In the genomic region with DNA sequence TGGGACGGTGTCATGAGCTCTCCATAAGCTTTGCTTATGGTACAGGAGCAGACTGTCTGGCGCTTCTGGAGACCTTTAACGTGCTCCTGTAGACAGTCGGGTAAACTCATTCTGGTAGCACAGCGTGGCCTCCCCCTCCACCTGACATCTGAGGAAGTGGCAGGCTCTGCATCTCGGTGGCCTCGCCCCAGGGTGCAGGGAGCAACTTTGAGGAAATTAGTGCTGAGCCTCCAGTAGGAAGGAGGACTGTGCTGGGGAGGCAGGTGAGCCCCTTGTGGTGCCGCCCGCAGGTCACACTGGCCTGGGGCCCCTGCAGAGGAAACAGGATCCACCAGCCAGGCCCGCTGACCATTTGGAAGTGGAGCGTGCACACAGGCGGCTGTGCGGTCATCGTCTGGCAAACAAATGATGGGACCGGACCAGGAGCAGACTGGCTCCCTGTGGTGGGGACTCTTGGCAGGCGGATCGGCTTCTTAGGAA, we compare ENCODE assay signal across 9 cellular contexts. TPM values are rescaled to one million over a fixed set of nuclear protein-coding genes. Genes with fewer than 3 reads are reported as not detected.
DNase-seq lines count a peak whose midpoint lies in the region; ATAC-seq and TF ChIP-seq lines count a peak whose summit lies in the region.
"Had no signal": no experiment of that assay in that cellular context is flagged by ENCODE, and none has a peak within 500 bp of the region (broad histone marks: within the 10 kb centered on the region; RNA-seq: fewer than 3 reads in every experiment).

No MANE protein-coding gene starts in this region.

- intact Hi-C loops in Right ventricle myocardium superior (cut with DNase I) = loop anchor here (5.0 kb wide), 1 partner anchor 57 kb away; a partner anchor contains a TSS
- intact Hi-C loops in Right ventricle myocardium inferior (cut with DNase I) = no loop called here
- intact Hi-C loops in vagina (cut with DNase I) = no loop called here

- peaks cover 22% of the 10 kb centered on the region for H3K36me3 Mint-ChIP-seq in activated naive CD8-positive, alpha-beta T cell treated with anti-CD3 and anti-CD28 coated beads, Interleukin-2, amount 50 U/mL, for 24 hours (ENCODE audit: low read depth)

- ATAC-seq in Right ventricle myocardium superior (ENCODE audit: poor library complexity) (no peak), Right ventricle myocardium inferior (no peak), HG02852 (IDR thresholded peaks at IDR 0.05; ENCODE audit: unreplicated experiment) (no peak), HG03342 (IDR thresholded peaks at IDR 0.05; ENCODE audit: unreplicated experiment) (no peak)
- ATAC-seq in activated naive CD8-positive, alpha-beta T cell treated with anti-CD3 and anti-CD28 coated beads, Interleukin-2, amount 50 U/mL, for 24 hours = peak; percentile 67

- no peaks in the 10 kb centered on the region for H3K27me3 Mint-ChIP-seq in activated naive CD8-positive, alpha-beta T cell treated with anti-CD3 and anti-CD28 coated beads, Interleukin-2, amount 50 U/mL, for 24 hours

- H3K4me3 Mint-ChIP-seq in activated naive CD8-positive, alpha-beta T cell treated with anti-CD3 and anti-CD28 coated beads, Interleukin-2, amount 50 U/mL, for 24 hours = no peak overlapping the region

- H3K4me1 Mint-ChIP-seq in activated naive CD8-positive, alpha-beta T cell treated with anti-CD3 and anti-CD28 coated beads, Interleukin-2, amount 50 U/mL, for 24 hours = peaks cover 40% of the 10 kb centered on the region

- DNase-seq in Right ventricle myocardium superior = peak; percentile 60
- DNase-seq in Right ventricle myocardium inferior (ENCODE audit: missing footprints) = no peak
- DNase-seq in activated naive CD8-positive, alpha-beta T cell treated with anti-CD3 and anti-CD28 coated beads, Interleukin-2, amount 50 U/mL, for 24 hours = no peak
- DNase-seq in vagina (ENCODE audit: extremely low spot score in 2 of 2) = no peak
- DNase-seq in NCI-H345 treated with DMSO at 0.1 percent for 48 hours (lab: John Stamatoyannopoulos, UW; ENCODE audit: unreplicated experiment) = no peak
- DNase-seq: DMS79 had no signal

- no peak overlapping the region for H3K4me3 ChIP-seq in vagina

- H3K27me3 ChIP-seq in layer of hippocampus (ENCODE audit: control insufficient read depth, insufficient read depth, low read length) (no peaks in the 10 kb centered on the region), vagina (no peaks in the 10 kb centered on the region)

- no peak for TF ChIP-seq CTCF in vagina (IDR thresholded peaks at IDR 0.05)

- TF ChIP-seq POLR2A in vagina (IDR thresholded peaks at IDR 0.05) = no peak

- H3K9me3 Mint-ChIP-seq in activated naive CD8-positive, alpha-beta T cell treated with anti-CD3 and anti-CD28 coated beads, Interleukin-2, amount 50 U/mL, for 24 hours = no peaks in the 10 kb centered on the region

- no peaks in the 10 kb centered on the region for H3K36me3 ChIP-seq in vagina

- peak overlapping the region; percentile 48 for H3K27ac Mint-ChIP-seq in activated naive CD8-positive, alpha-beta T cell treated with anti-CD3 and anti-CD28 coated beads, Interleukin-2, amount 50 U/mL, for 24 hours

- H3K9me3 ChIP-seq in vagina = no peaks in the 10 kb centered on the region

- H3K4me1 ChIP-seq in vagina = peaks cover 45% of the 10 kb centered on the region

- H3K27ac ChIP-seq in layer of hippocampus (ENCODE audit: low read depth, low read length) (peak overlapping the region; percentile 22), vagina (peak overlapping the region; percentile 81)

RNA-seq across cellular contexts. Expression of a gene that starts 57.9 kb away (rescaled TPM):
- 14.0 TPM for total RNA-seq in Right ventricle myocardium superior
- total RNA-seq in Right ventricle myocardium inferior = 15.0 TPM
- 8.3 TPM for total RNA-seq in vagina
